26 cellular contexts compared by ENCODE assay signal in genomic region chr20:1566701-1567100, GRCh38. TPM values are rescaled to one million over a fixed set of nuclear protein-coding genes. Genes with fewer than 3 reads are reported as not detected.
DNase-seq lines count a peak whose midpoint lies in the region; ATAC-seq and TF ChIP-seq lines count a peak whose summit lies in the region.
"Had no signal": no experiment of that assay in that cellular context is flagged by ENCODE, and none has a peak within 500 bp of the region (broad histone marks: within the 10 kb centered on the region; RNA-seq: fewer than 3 reads in every experiment).

No MANE protein-coding gene starts in this region.

- no peaks in the 10 kb centered on the region for H3K4me1 ChIP-seq in BE2C
- H3K4me1 ChIP-seq: tibial artery had no signal

- peak overlapping the region in 5 of 7 donors; percentile 8 to 86 (median 77) for H3K27ac Mint-ChIP-seq in CD14-positive monocyte
- no peak overlapping the region; the same call in 1 of the 2 replicates for H3K27ac Mint-ChIP-seq in HFFc6
- H3K27ac Mint-ChIP-seq: CD8-positive, alpha-beta T cell; nephron progenitor cell; stimulated activated memory B cell treated with anti-CD40 and anti-IgM and Interleukin-4, amounts not matched to agents 10 μg/mL and 1 μg/mL and 100 μg/mL, for 72 hours; T-cell had no signal

- no peaks in the 10 kb centered on the region for H3K9me3 ChIP-seq in BE2C
- H3K9me3 ChIP-seq: tibial artery had no signal

- no peak overlapping the region for H3K4me3 ChIP-seq in BE2C (ENCODE audit: low read depth, low read length)
- H3K4me3 ChIP-seq: tibial artery had no signal

- intact Hi-C loops in CD14-positive monocyte (cut with micrococcal nuclease): loop anchor here in 1 of 2 donors (5.0 kb wide), 1 partner anchor 56 kb away; the partner anchor contains the start of gene SIRPB1

- H3K4me3 Mint-ChIP-seq in CD14-positive monocyte (no peak overlapping the region), HFFc6 (no peak overlapping the region)
- H3K4me3 Mint-ChIP-seq: CD8-positive, alpha-beta T cell; nephron progenitor cell; stimulated activated memory B cell treated with anti-CD40 and anti-IgM and Interleukin-4, amounts not matched to agents 10 μg/mL and 1 μg/mL and 100 μg/mL, for 72 hours; T-cell had no signal

- peaks cover 82% of the 10 kb centered on the region for H3K4me1 Mint-ChIP-seq in CD14-positive monocyte
- peaks cover 39% of the 10 kb centered on the region for H3K4me1 Mint-ChIP-seq in HFFc6 (ENCODE audit: low read depth)

- DNase-seq in CD14-positive monocyte (ENCODE audit: low spot score): no peak
- DNase-seq in HFFc6: peak; percentile 33
- DNase-seq in T1000 (lab: John Stamatoyannopoulos, UW): peak; percentile 39
- DNase-seq in islet precursor cell: peak; percentile 53
- no peak for DNase-seq in epidermal melanocyte (ENCODE audit: insufficient read length, low spot score)
- DNase-seq in BE2C: no peak
- no peak for DNase-seq in cerebellar cortex (ENCODE audit: low spot score)
- DNase-seq: activated CD4-positive, alpha-beta T cell treated with anti-CD3 and anti-CD28 coated beads, Interleukin-2, amount 50 U/mL, for 1 hour; activated effector memory CD4-positive, alpha-beta T cell treated with anti-CD3 and anti-CD28 coated beads, Interleukin-2, amount 50 U/mL, for 16 hours; CD8-positive, alpha-beta T cell; foreskin melanocyte; Kasumi-1; NCI-H1105 treated with DMSO at 0.1 percent for 48 hours; NCI-H2081 treated with DMSO at 0.1 percent for 48 hours; NCI-H510A treated with DMSO at 0.1 percent for 48 hours; nephron progenitor cell; SIG-M5; stimulated activated CD4-positive, alpha-beta T cell treated with anti-CD3 and anti-CD28 coated beads, Interleukin-1b, Interleukin-23, amount 100 ng/mL, for 48 hours; T-cell; tibial artery had no signal

- H3K36me3 Mint-ChIP-seq in CD14-positive monocyte: peaks cover 89 to 93% of the 10 kb centered on the region in 2 donors
- H3K36me3 Mint-ChIP-seq in HFFc6 (ENCODE audit: low read depth): peaks cover 11% of the 10 kb centered on the region

- no peaks in the 10 kb centered on the region for H3K27me3 ChIP-seq in BE2C
- H3K27me3 ChIP-seq: tibial artery had no signal

- H3K27me3 Mint-ChIP-seq in CD14-positive monocyte (ENCODE audit: low read depth in 3 of 3) (peaks cover 0 to 3% (median 2%) of the 10 kb centered on the region in 3 donors), HFFc6 (ENCODE audit: insufficient read depth) (peaks cover 22% of the 10 kb centered on the region)
- H3K27me3 Mint-ChIP-seq: stimulated activated memory B cell treated with anti-CD40 and anti-IgM and Interleukin-4, amounts not matched to agents 10 μg/mL and 1 μg/mL and 100 μg/mL, for 72 hours; T-cell had no signal

- no peak for ATAC-seq in HG02571 (IDR thresholded peaks at IDR 0.05; ENCODE audit: unreplicated experiment)
- ATAC-seq: CD8-positive, alpha-beta T cell; stimulated activated memory B cell treated with anti-CD40 and anti-IgM and Interleukin-4, amounts not matched to agents 10 μg/mL and 1 μg/mL and 100 μg/mL, for 72 hours; T-cell had no signal

- H3K9me3 Mint-ChIP-seq in CD14-positive monocyte (peaks cover 4 to 26% (median 18%) of the 10 kb centered on the region in 7 donors), HFFc6 (peaks cover 27% of the 10 kb centered on the region)

- H3K36me3 ChIP-seq in BE2C: no peaks in the 10 kb centered on the region
- H3K36me3 ChIP-seq: tibial artery had no signal

- TF ChIP-seq CTCF in CD14-positive monocyte (IDR thresholded peaks at IDR 0.05) (no peak), HFFc6 (IDR thresholded peaks at IDR 0.05) (no peak), BE2C (IDR thresholded peaks at IDR 0.05; ENCODE audit: low read depth, low read length) (no peak)

RNA-seq across cellular contexts. Expression of gene SIRPD, which starts 9.2 kb away (rescaled TPM):
- 10 to 100 TPM; 12.0 to 13.0 TPM for polyA plus RNA-seq in CD14-positive monocyte
- not detected for total RNA-seq in HFFc6 (2021; fragmentation: NEBNext Ultra II Directional; extraction: Animal tissue kit (Norgen Biotek cat#: 25700))
- polyA plus RNA-seq in BE2C (2012; ENCODE audit: insufficient read depth, insufficient read length, low read depth): not detected
- total RNA-seq: CD8-positive, alpha-beta T cell; dermis microvascular lymphatic vessel endothelial cell; epithelial cell of proximal tubule; H1; HT-29 had no signal
- polyA plus RNA-seq: H1 had no signal

RNA-seq across cellular contexts. Expression of gene SIRPB1, which starts 53.1 kb away (rescaled TPM):
- 100 to 1,000 TPM; 137 to 437 TPM for polyA plus RNA-seq in CD14-positive monocyte
- not detected for total RNA-seq in HFFc6 (2021; fragmentation: NEBNext Ultra II Directional; extraction: Animal tissue kit (Norgen Biotek cat#: 25700))
- 1.0 TPM for polyA plus RNA-seq in BE2C (2012; ENCODE audit: insufficient read depth, insufficient read length, low read depth)
- total RNA-seq: HT-29 had no signal

Comparison
In these comparisons a context has a peak if more than half of its experiments do, and no peak if none do; other contexts are left out.
1. DNase-seq: peak in HFFc6 (single experiment), T1000 (single experiment) and islet precursor cell (single experiment); none in CD14-positive monocyte (single experiment), epidermal melanocyte (single experiment), BE2C (single experiment) and cerebellar cortex (single experiment).